Comparison of ENCODE assay signal across 1 cellular context in genomic region chr4:69058410-69059059, GRCh38.
TF ChIP-seq lines count a peak whose summit lies in the region.

No MANE protein-coding gene starts in this region.

TF ChIP-seq in SK-N-SH, 30 proteins besides CTCF, POLR2A, EP300 and RAD21 (continued from another document):
- no peak for TF ChIP-seq RFX5 (IDR thresholded peaks at IDR 0.05; ENCODE audit: low read length)
